In the genomic region with DNA sequence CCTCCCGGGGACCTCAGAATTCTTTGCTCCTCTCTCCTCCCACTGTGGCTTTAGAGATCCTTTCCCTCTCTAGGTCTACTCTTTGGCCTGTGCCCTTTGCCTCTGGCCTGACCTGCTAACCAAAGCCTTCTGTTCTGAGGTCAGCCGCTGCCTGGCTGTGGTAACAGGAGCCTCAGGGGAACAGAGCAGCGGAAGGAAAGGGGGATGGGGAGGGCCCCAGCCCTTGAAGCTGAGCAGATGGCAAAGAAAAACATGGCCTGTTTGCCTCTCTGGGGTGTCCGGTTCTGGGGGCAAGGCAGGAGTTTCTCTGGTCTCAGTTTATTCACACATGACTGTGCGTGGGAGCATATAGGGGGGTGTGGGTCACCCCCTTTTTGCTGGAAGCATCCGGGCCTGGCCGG, we compare ENCODE assay signal across 9 cellular contexts. TPM values are rescaled to one million over a fixed set of nuclear protein-coding genes. Genes with fewer than 3 reads are reported as not detected.
DNase-seq lines count a peak whose midpoint lies in the region; ATAC-seq and TF ChIP-seq lines count a peak whose summit lies in the region.
"Had no signal": no experiment of that assay in that cellular context is flagged by ENCODE, and none has a peak within 500 bp of the region (broad histone marks: within the 10 kb centered on the region; RNA-seq: fewer than 3 reads in every experiment).

No MANE protein-coding gene starts in this region.

- no peaks in the 10 kb centered on the region for H3K36me3 Mint-ChIP-seq in activated CD4-positive, alpha-beta T cell treated with anti-CD3 and anti-CD28 coated beads, Interleukin-2, amount 10 ng/mL, durations not matched to agents 24 days and 14 days (ENCODE audit: low read depth)
- no peaks in the 10 kb centered on the region for H3K36me3 Mint-ChIP-seq in endodermal cell (ENCODE audit: low read depth)

- WGBS in endodermal cell (ENCODE audit: insufficient coverage in 1 of 2, insufficient read length in 1 of 2), 2 experiments, result 69 to 87% methylated on average over 3 to 7 of the region's 7 CpGs

- POLR2A ChIA-PET in RWPE1 (lab: Yijun Ruan, JAX; ENCODE audit: low non-redundant PET), result no interaction called here

- ATAC-seq in HG02981 (IDR thresholded peaks at IDR 0.05; ENCODE audit: unreplicated experiment), result peak; percentile 97

- intact Hi-C loops in activated CD4-positive, alpha-beta T cell treated with anti-CD3 and anti-CD28 coated beads, Interleukin-2, amount 10 ng/mL, durations not matched to agents 24 days and 14 days (cut with micrococcal nuclease), result no loop called here

- H3K9me3 Mint-ChIP-seq in activated CD4-positive, alpha-beta T cell treated with anti-CD3 and anti-CD28 coated beads, Interleukin-2, amount 10 ng/mL, durations not matched to agents 24 days and 14 days, result no peaks in the 10 kb centered on the region
- no peaks in the 10 kb centered on the region for H3K9me3 Mint-ChIP-seq in endodermal cell

- no peaks in the 10 kb centered on the region for H3K4me1 ChIP-seq in endodermal cell (ENCODE audit: control insufficient read depth, insufficient read depth, low read length)

- H3K27me3 ChIP-seq in endodermal cell (ENCODE audit: control insufficient read depth, insufficient read depth, low read length, poor library complexity, severe bottlenecking), result no peaks in the 10 kb centered on the region

- H3K27ac Mint-ChIP-seq in activated CD4-positive, alpha-beta T cell treated with anti-CD3 and anti-CD28 coated beads, Interleukin-2, amount 10 ng/mL, durations not matched to agents 24 days and 14 days, result peak overlapping the region; percentile 79
- H3K27ac Mint-ChIP-seq in endodermal cell, result no peak overlapping the region

- H3K27me3 Mint-ChIP-seq in activated CD4-positive, alpha-beta T cell treated with anti-CD3 and anti-CD28 coated beads, Interleukin-2, amount 10 ng/mL, durations not matched to agents 24 days and 14 days, result peaks cover 13% of the 10 kb centered on the region
- no peaks in the 10 kb centered on the region for H3K27me3 Mint-ChIP-seq in endodermal cell (ENCODE audit: insufficient read depth)

- no peak overlapping the region for H3K9ac ChIP-seq in endodermal cell (ENCODE audit: extremely low read depth, low read length, poor library complexity, severe bottlenecking)

- DNase-seq in activated CD4-positive, alpha-beta T cell treated with anti-CD3 and anti-CD28 coated beads, Interleukin-2, amount 10 ng/mL, durations not matched to agents 24 days and 14 days, result peak; percentile 83
- DNase-seq in activated CD4-positive, alpha-beta T cell treated with anti-CD3 and anti-CD28 coated beads, Interleukin-2, amount 50 U/mL, for 4 hours, result no peak
- DNase-seq in SK-N-DZ (ENCODE audit: low spot score) (peak; percentile 80), endodermal cell (peak; percentile 65), SIG-M5 treated with dmso at 0.1 percent for 504 hours (lab: John Stamatoyannopoulos, UW; ENCODE audit: unreplicated experiment) (no peak), RWPE1 (ENCODE audit: low spot score) (no peak)
- peak; percentile 11 for DNase-seq in stimulated activated CD4-positive, alpha-beta T cell treated with anti-CD3 and anti-CD28 coated beads, Interleukin-4, amount 100 ng/mL, for 1 hour

- H3K4me1 Mint-ChIP-seq in activated CD4-positive, alpha-beta T cell treated with anti-CD3 and anti-CD28 coated beads, Interleukin-2, amount 10 ng/mL, durations not matched to agents 24 days and 14 days, result peaks cover 8% of the 10 kb centered on the region
- peaks cover 16% of the 10 kb centered on the region for H3K4me1 Mint-ChIP-seq in endodermal cell

- TF ChIP-seq CTCF in endodermal cell (conservative IDR thresholded peaks at IDR 0.05) (no peak), RWPE1 (conservative IDR thresholded peaks at IDR 0.05; ENCODE audit: low read depth) (no peak)

- CTCF ChIA-PET in RWPE1 (lab: Yijun Ruan, JAX), result no interaction called here

- H3K4me3 Mint-ChIP-seq in activated CD4-positive, alpha-beta T cell treated with anti-CD3 and anti-CD28 coated beads, Interleukin-2, amount 10 ng/mL, durations not matched to agents 24 days and 14 days, result peak overlapping the region; percentile 27
- no peak overlapping the region for H3K4me3 Mint-ChIP-seq in endodermal cell

- no peaks in the 10 kb centered on the region for H3K9me3 ChIP-seq in endodermal cell (ENCODE audit: control insufficient read depth, low read length)

- H3K27ac ChIP-seq in endodermal cell (ENCODE audit: low read depth, low read length) (peak overlapping the region; percentile 70), RWPE1 (no peak overlapping the region)
- H3K27ac ChIP-seq: C4-2B had no signal

- no peaks in the 10 kb centered on the region for H3K36me3 ChIP-seq in endodermal cell (ENCODE audit: control insufficient read depth, insufficient read depth, low read length)

- H3K4me3 ChIP-seq in endodermal cell (ENCODE audit: low read length), result no peak overlapping the region

RNA-seq across cellular contexts. Expression of gene COL26A1, which starts 28.2 kb away (rescaled TPM):
- total RNA-seq in activated CD4-positive, alpha-beta T cell treated with anti-CD3 and anti-CD28 coated beads, Interleukin-2, amount 10 ng/mL, durations not matched to agents 24 days and 14 days, result not detected in 2 replicates
- 39.1 and 48.8 TPM in 2 replicates for polyA plus RNA-seq in SK-N-DZ (2014; cell fraction: cytosol; rRNA removed)
- 25.2 and 31.3 TPM in 2 replicates for polyA plus RNA-seq in SK-N-DZ (2014; cell fraction: nucleus; rRNA removed)
- total RNA-seq in endodermal cell, result 10 to 100 TPM; 41.2 to 47.0 TPM
- polyA plus RNA-seq in endodermal cell (2013, experiment 1 of 2), result 44.3 TPM
- 44.8 TPM for polyA plus RNA-seq in endodermal cell (2013, experiment 2 of 2)

Comparison
In these comparisons a context has a peak if more than half of its experiments do, and no peak if none do; other contexts are left out.
1. DNase-seq: peak in activated CD4-positive, alpha-beta T cell treated with anti-CD3 and anti-CD28 coated beads, Interleukin-2, amount 10 ng/mL, durations not matched to agents 24 days and 14 days (single experiment), SK-N-DZ (single experiment), endodermal cell (single experiment) and stimulated activated CD4-positive, alpha-beta T cell treated with anti-CD3 and anti-CD28 coated beads, Interleukin-4, amount 100 ng/mL, for 1 hour (single experiment); none in activated CD4-positive, alpha-beta T cell treated with anti-CD3 and anti-CD28 coated beads, Interleukin-2, amount 50 U/mL, for 4 hours (0 of 2), SIG-M5 treated with dmso at 0.1 percent for 504 hours (single experiment) and RWPE1 (single experiment).
2. RNA of gene COL26A1, which starts 28.2 kb away (total RNA-seq): 41.2 to 47.0 TPM in endodermal cell; not detected in activated CD4-positive, alpha-beta T cell treated with anti-CD3 and anti-CD28 coated beads, Interleukin-2, amount 10 ng/mL, durations not matched to agents 24 days and 14 days; every median in the first group is over 10 times any median in the second.